ENCODE assay signal across 9 cellular contexts in genomic region chr17:51461578-51462004, GRCh38.
DNase-seq lines count a peak whose midpoint lies in the region; ATAC-seq, FAIRE-seq and TF ChIP-seq lines count a peak whose summit lies in the region.
"Had no signal": no experiment of that assay in that cellular context is flagged by ENCODE, and none has a peak within 500 bp of the region (broad histone marks: within the 10 kb centered on the region; RNA-seq: fewer than 3 reads in every experiment).

No MANE protein-coding gene starts in this region.

- no peaks in the 10 kb centered on the region for H3K36me3 Mint-ChIP-seq in osteocyte (ENCODE audit: unreplicated experiment)

- TF ChIP-seq CTCF in fibroblast of pulmonary artery (IDR thresholded peaks at IDR 0.05; ENCODE audit: low read length, missing control alignments), result peak; percentile 87
- TF ChIP-seq CTCF in osteocyte (IDR thresholded peaks at IDR 0.05), result peak; percentile 70

- no peak overlapping the region for H3K4me3 Mint-ChIP-seq in osteocyte (ENCODE audit: unreplicated experiment)

- TF ChIP-seq POLR2A in GM12892 (IDR thresholded peaks at IDR 0.05; ENCODE audit: low read depth, low read length), result no peak

- H3K27ac Mint-ChIP-seq in osteocyte (ENCODE audit: unreplicated experiment), result no peak overlapping the region

- peaks cover 5% of the 10 kb centered on the region for H3K27me3 Mint-ChIP-seq in osteocyte (ENCODE audit: unreplicated experiment)

- H3K4me3 ChIP-seq in fibroblast of pulmonary artery (replicated peaks; ENCODE audit: low read depth, low read length), result no peak overlapping the region

- H3K9me3 Mint-ChIP-seq in osteocyte (ENCODE audit: unreplicated experiment), result no peaks in the 10 kb centered on the region

- ATAC-seq in HG03196 (IDR thresholded peaks at IDR 0.05; ENCODE audit: unreplicated experiment), result peak; percentile 59

- no peaks in the 10 kb centered on the region for H3K4me1 Mint-ChIP-seq in osteocyte (ENCODE audit: unreplicated experiment)

- DNase-seq in A172 (ENCODE audit: low spot score) (peak; percentile 85), GM12892 (ENCODE audit: insufficient read length) (peak; percentile 33), NCI-H82 treated with DMSO at 0.1 percent for 48 hours (lab: John Stamatoyannopoulos, UW; ENCODE audit: unreplicated experiment) (peak; percentile 39), activated T-cell treated with anti-CD3 and anti-CD28 coated beads for 1 hour (ENCODE audit: low read depth) (peak; percentile 24), fibroblast of pulmonary artery (ENCODE audit: low read depth) (peak; percentile 62), osteocyte (ENCODE audit: extremely low spot score, unreplicated experiment) (no peak), SKM-1 (lab: John Stamatoyannopoulos, UW; ENCODE audit: unreplicated experiment) (no peak)

- peak; percentile 82 for FAIRE-seq in GM12892 (lab: Jason Lieb, UNC)
- FAIRE-seq: islet of Langerhans had no signal

Comparison
In these comparisons a context has a peak if more than half of its experiments do, and no peak if none do; other contexts are left out.
1. DNase-seq: peak in A172 (single experiment), GM12892 (single experiment), NCI-H82 treated with DMSO at 0.1 percent for 48 hours (single experiment), activated T-cell treated with anti-CD3 and anti-CD28 coated beads for 1 hour (single experiment) and fibroblast of pulmonary artery (single experiment); none in osteocyte (single experiment) and SKM-1 (single experiment).